In the genomic region with DNA sequence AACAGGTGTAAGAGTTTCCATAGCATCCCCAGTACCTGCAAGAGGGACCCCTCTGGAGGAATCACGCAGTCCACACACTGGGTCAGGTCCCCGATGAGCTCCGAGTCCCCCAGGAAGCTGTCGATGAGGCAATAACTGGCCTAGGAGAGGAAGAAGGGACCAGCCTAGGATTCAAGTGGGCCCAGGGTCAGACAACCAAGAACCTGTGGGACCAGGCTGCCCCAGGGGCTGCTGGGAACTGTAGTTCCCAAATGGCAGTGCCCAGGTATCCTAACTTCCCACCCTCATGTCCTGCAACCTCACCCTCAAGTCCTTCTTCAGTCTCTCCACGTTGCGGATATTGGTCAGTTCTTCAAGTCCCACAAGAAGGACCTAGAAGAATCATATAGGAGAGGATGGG, we compare ENCODE assay signal across 1 cellular context.
TF ChIP-seq lines count a peak whose summit lies in the region.

No MANE protein-coding gene starts in this region.

TF ChIP-seq in H1, 55 proteins besides CTCF, POLR2A, EP300 and RAD21:
- TF ChIP-seq CEBPB (IDR thresholded peaks at IDR 0.05; ENCODE audit: low read depth, low read length): 0 out of 2 replicates have a peak, but pooled peaks have one; percentile 36
- no peak for TF ChIP-seq HDAC6 (IDR thresholded peaks at IDR 0.05; ENCODE audit: low read depth, low read length)
